15 cellular contexts compared by ENCODE assay signal in genomic region chr16:5621826-5622225, GRCh38.
A peak's percentile ranks its signal among the peaks of the same experiment; 100 is the strongest.
DNase-seq lines count a peak whose midpoint lies in the region; ATAC-seq and TF ChIP-seq lines count a peak whose summit lies in the region.
"Had no signal": no experiment of that assay in that cellular context is flagged by ENCODE, and none has a peak within 500 bp of the region (broad histone marks: within the 10 kb centered on the region; RNA-seq: fewer than 3 reads in every experiment).

No MANE protein-coding gene starts in this region.

- no peak overlapping the region for H3K4me3 Mint-ChIP-seq in T-helper 17 cell
- H3K4me3 Mint-ChIP-seq: CD8-positive, alpha-beta T cell had no signal

- no peaks in the 10 kb centered on the region for H3K27me3 ChIP-seq in A673 (replicated peaks; ENCODE audit: insufficient read depth, low read depth, low read length, poor library complexity)
- peaks cover 9% of the 10 kb centered on the region for H3K27me3 ChIP-seq in MG63

- no TSS peak for BruUV-seq in A673 (replicated peaks; lab: Mats Ljungman, UMichigan)

- TF ChIP-seq CTCF in A673 (conservative IDR thresholded peaks at IDR 0.05; ENCODE audit: low read depth, low read length) (no peak), fibroblast of the aortic adventitia (IDR thresholded peaks at IDR 0.05; ENCODE audit: insufficient read depth, low read length) (no peak)

- H3K9me3 ChIP-seq in A673 (ENCODE audit: low read depth, low read length, poor library complexity, severe bottlenecking) (no peaks in the 10 kb centered on the region), MG63 (peaks cover under 1% of the 10 kb centered on the region; the same call in 1 of the 2 replicates), T-helper 17 cell (ENCODE audit: control insufficient read depth, low read length, poor library complexity, severe bottlenecking) (no peaks in the 10 kb centered on the region)

- no peak overlapping the region for H3K4me3 ChIP-seq in A673 (ENCODE audit: low read depth, low read length, poor library complexity, severe bottlenecking)
- H3K4me3 ChIP-seq in MG63 = no peak overlapping the region
- H3K4me3 ChIP-seq in fibroblast of the aortic adventitia (ENCODE audit: low read depth, low read length) = no peak overlapping the region
- H3K4me3 ChIP-seq: K562 had no signal

- H3K4me1 Mint-ChIP-seq in T-helper 17 cell = peaks cover 4% of the 10 kb centered on the region
- H3K4me1 Mint-ChIP-seq: CD14-positive monocyte had no signal

- H3K4me1 ChIP-seq in A673 (ENCODE audit: insufficient read depth, low read length, poor library complexity, severe bottlenecking) = no peaks in the 10 kb centered on the region

- intact Hi-C loops in A673 (cut with micrococcal nuclease; ENCODE audit: unreplicated experiment) (no loop called here), sciatic nerve (cut with DNase I) (no loop called here)

- H3K27ac Mint-ChIP-seq in T-helper 17 cell = no peak overlapping the region
- H3K27ac Mint-ChIP-seq: CD14-positive monocyte; CD8-positive, alpha-beta T cell had no signal

- DNase-seq in A673 (ENCODE audit: low spot score) = peak; percentile 25
- DNase-seq in MG63 = peak; percentile 59
- peak; percentile 3 for DNase-seq in fibroblast of the aortic adventitia (ENCODE audit: low read depth)
- DNase-seq in sciatic nerve (ENCODE audit: low spot score) = no peak
- no peak for DNase-seq in 8988T
- no peak for DNase-seq in T-helper 17 cell
- DNase-seq: CD8-positive, alpha-beta T cell; COR-L47; DMS153; DMS79 treated with DMSO at 0.1 percent for 48 hours; EL had no signal

- peaks cover 2% of the 10 kb centered on the region for H3K36me3 Mint-ChIP-seq in T-helper 17 cell (ENCODE audit: low read depth)
- H3K36me3 Mint-ChIP-seq: CD14-positive monocyte; CD8-positive, alpha-beta T cell had no signal

- CTCF ChIA-PET in A673 (lab: Charles Lee) = no interaction called here

- H3K27ac ChIP-seq in A673 (ENCODE audit: low read depth, low read length, poor library complexity, severe bottlenecking) = no peak overlapping the region

- ATAC-seq in sciatic nerve (peak; percentile 52), GM21529 (IDR thresholded peaks at IDR 0.05; ENCODE audit: unreplicated experiment) (no peak), T-helper 17 cell (no peak)
- ATAC-seq: CD8-positive, alpha-beta T cell; HCT116; K562 had no signal

- H3K27me3 Mint-ChIP-seq in T-helper 17 cell = peaks cover 21% of the 10 kb centered on the region

- no peaks in the 10 kb centered on the region for H3K36me3 ChIP-seq in A673 (ENCODE audit: insufficient read depth, low read length, poor library complexity, severe bottlenecking)
- no peaks in the 10 kb centered on the region for H3K36me3 ChIP-seq in MG63

- POLR2A ChIA-PET in A673 (lab: Charles Lee; ENCODE audit: low non-redundant PET) = no interaction called here

Comparison
In these comparisons a context has a peak if more than half of its experiments do, and no peak if none do; other contexts are left out.
1. DNase-seq: peak in A673 (single experiment), MG63 (single experiment) and fibroblast of the aortic adventitia (single experiment); none in sciatic nerve (single experiment), 8988T (single experiment) and T-helper 17 cell (0 of 3).